ENCODE assay signal across 8 cellular contexts in genomic region chr16:5071681-5072333, GRCh38. TPM values are rescaled to one million over a fixed set of nuclear protein-coding genes. Genes with fewer than 3 reads are reported as not detected.
A peak's percentile ranks its signal among the peaks of the same experiment; 100 is the strongest.
DNase-seq lines count a peak whose midpoint lies in the region; ATAC-seq and TF ChIP-seq lines count a peak whose summit lies in the region.

TSS of gene ALG1 (plus strand) at chr16:5071843. CDS start at chr16:5071850, 7 bp downstream.

- peaks cover 11% of the 10 kb centered on the region; the same call in 1 of the 2 replicates for H3K36me3 Mint-ChIP-seq in HFFc6 (ENCODE audit: low read depth)
- peaks cover 8% of the 10 kb centered on the region for H3K36me3 Mint-ChIP-seq in activated naive CD8-positive, alpha-beta T cell treated with anti-CD3 and anti-CD28 coated beads, Interleukin-2, amount 10 ng/mL, durations not matched to agents 7 days and 5 days

- peaks cover 23% of the 10 kb centered on the region for H3K4me1 Mint-ChIP-seq in HFFc6 (ENCODE audit: low read depth)
- H3K4me1 Mint-ChIP-seq in activated naive CD8-positive, alpha-beta T cell treated with anti-CD3 and anti-CD28 coated beads, Interleukin-2, amount 10 ng/mL, durations not matched to agents 7 days and 5 days, result peaks cover 11% of the 10 kb centered on the region

- POLR2A ChIA-PET in activated naive CD8-positive, alpha-beta T cell treated with anti-CD3 and anti-CD28 coated beads, Interleukin-2, amount 10 ng/mL, durations not matched to agents 7 days and 5 days (lab: Charles Lee), result interaction anchor here (0.6 to 1.7 kb wide), 6 partner anchors 12 to 498 kb away, joined by 3 to 8 read pairs (median 4); partner anchors contain the start of gene NAGPA

- peak within 1 kb of the TSS; percentile 71 for H4K91ac ChIP-seq in trophoblast cell (ENCODE audit: low read depth, low read length)

- no peak within 1 kb of the TSS for H2BK5ac ChIP-seq in trophoblast cell (ENCODE audit: low read depth, low read length, poor library complexity)

- WGBS in trophoblast cell (ENCODE audit: extremely low coverage, insufficient coverage, insufficient read length), result no CpG with 5 or more reads among the region's 53 CpGs
- WGBS in tibial nerve, 2 donors, result 0% methylated on average over 37 to 41 of the region's 53 CpGs

- TF ChIP-seq CTCF in GM10266 (IDR thresholded peaks at IDR 0.05; ENCODE audit: control insufficient read depth, insufficient read depth, low read depth, missing control alignments) (no peak), HFFc6 (IDR thresholded peaks at IDR 0.05) (no peak), SU-DHL-6 (IDR thresholded peaks at IDR 0.05; ENCODE audit: insufficient read depth, low read length, poor library complexity, severe bottlenecking) (no peak), tibial nerve (IDR thresholded peaks at IDR 0.05) (peak in 1 of 5 experiments; percentile 19)

- H3K27ac ChIP-seq in SU-DHL-6 (ENCODE audit: low read depth, low read length) (peak within 1 kb of the TSS; percentile 63), trophoblast cell (ENCODE audit: low read depth, low read length) (peak within 1 kb of the TSS; percentile 63), tibial nerve (peak within 1 kb of the TSS; percentile 62 to 89 (median 78))

- peak within 1 kb of the TSS; percentile 99 for H2AFZ ChIP-seq in SU-DHL-6 (ENCODE audit: low read depth, low read length, severe bottlenecking)
- peak within 1 kb of the TSS; percentile 95 for H2AFZ ChIP-seq in trophoblast cell (ENCODE audit: insufficient read depth, low read length, poor library complexity)

- H3K9ac ChIP-seq in SU-DHL-6 (ENCODE audit: low read length) (peak within 1 kb of the TSS; percentile 75), trophoblast cell (ENCODE audit: low read length) (peak within 1 kb of the TSS; percentile 71)

- peak within 1 kb of the TSS; percentile 87 for H4K8ac ChIP-seq in trophoblast cell (ENCODE audit: low read depth, low read length)

- no peak within 1 kb of the TSS for H2BK12ac ChIP-seq in trophoblast cell (ENCODE audit: low read length)

- DNase-seq in GM10266 (ENCODE audit: extremely low spot score), result peak; percentile 95
- DNase-seq in HFFc6, result peak; percentile 80
- DNase-seq in NAMALWA (ENCODE audit: low spot score), result peak; percentile 91
- peak; percentile 92 for DNase-seq in activated naive CD8-positive, alpha-beta T cell treated with anti-CD3 and anti-CD28 coated beads, Interleukin-2, amount 10 ng/mL, durations not matched to agents 7 days and 5 days
- peak; percentile 95 for DNase-seq in Right ventricle myocardium superior
- DNase-seq in trophoblast cell, result peak; percentile 84 to 91
- peak; percentile 78 to 87 for DNase-seq in tibial nerve (ENCODE audit: low spot score in 2 of 2)

- ATAC-seq in activated naive CD8-positive, alpha-beta T cell treated with anti-CD3 and anti-CD28 coated beads, Interleukin-2, amount 10 ng/mL, durations not matched to agents 7 days and 5 days (ENCODE audit: low read depth), result peak; percentile 91
- peak; percentile 97 for ATAC-seq in Right ventricle myocardium superior (ENCODE audit: poor library complexity)

- peak within 1 kb of the TSS; percentile 35 for H3K4ac ChIP-seq in trophoblast cell (ENCODE audit: low read depth, low read length)

- peak within 1 kb of the TSS; percentile 88 for H3K4me2 ChIP-seq in SU-DHL-6 (ENCODE audit: low read depth, low read length, poor library complexity, severe bottlenecking)
- peak within 1 kb of the TSS; percentile 78 for H3K4me2 ChIP-seq in trophoblast cell (ENCODE audit: low read length)

- H3K9me3 ChIP-seq in SU-DHL-6 (ENCODE audit: insufficient read depth, low read length) (no peaks in the 10 kb centered on the region), trophoblast cell (ENCODE audit: insufficient read depth, low read depth, low read length) (no peaks in the 10 kb centered on the region), tibial nerve (no peaks in the 10 kb centered on the region)

- no peaks in the 10 kb centered on the region for H4K20me1 ChIP-seq in SU-DHL-6 (ENCODE audit: low read depth, low read length)

- peak within 1 kb of the TSS; percentile 49 for H2BK120ac ChIP-seq in trophoblast cell (ENCODE audit: insufficient read depth, low read length, poor library complexity)

- peak within 1 kb of the TSS; percentile 97 for H3K27ac Mint-ChIP-seq in HFFc6
- H3K27ac Mint-ChIP-seq in activated naive CD8-positive, alpha-beta T cell treated with anti-CD3 and anti-CD28 coated beads, Interleukin-2, amount 10 ng/mL, durations not matched to agents 7 days and 5 days, result peak within 1 kb of the TSS; percentile 92

- peak within 1 kb of the TSS; percentile 66 for H3K18ac ChIP-seq in trophoblast cell (ENCODE audit: low read length)

- peaks cover 2% of the 10 kb centered on the region for H3K79me1 ChIP-seq in trophoblast cell (ENCODE audit: low read length)

- no peaks in the 10 kb centered on the region for H3K9me3 Mint-ChIP-seq in HFFc6
- no peaks in the 10 kb centered on the region for H3K9me3 Mint-ChIP-seq in activated naive CD8-positive, alpha-beta T cell treated with anti-CD3 and anti-CD28 coated beads, Interleukin-2, amount 10 ng/mL, durations not matched to agents 7 days and 5 days

- H3K4me3 ChIP-seq in SU-DHL-6 (ENCODE audit: insufficient read depth, low read length, poor library complexity, severe bottlenecking) (peak within 1 kb of the TSS; percentile 70), trophoblast cell (ENCODE audit: low read depth, low read length) (peak within 1 kb of the TSS; percentile 87), tibial nerve (peak within 1 kb of the TSS; percentile 63 to 86 (median 70))

- TF ChIP-seq POLR2A in tibial nerve (IDR thresholded peaks at IDR 0.05), result peak in 1 of 2 donors; percentile 60

- H3K27me3 ChIP-seq in SU-DHL-6 (ENCODE audit: low read length), result no peaks in the 10 kb centered on the region
- no peaks in the 10 kb centered on the region for H3K27me3 ChIP-seq in trophoblast cell (ENCODE audit: insufficient read depth, low read length)
- H3K27me3 ChIP-seq in tibial nerve, result no peaks in the 10 kb centered on the region

- H3K9me2 ChIP-seq in SU-DHL-6 (replicated peaks; ENCODE audit: insufficient read depth, low read length), result no peaks in the 10 kb centered on the region

- H3K27me3 Mint-ChIP-seq in HFFc6 (ENCODE audit: insufficient read depth), result peaks cover 5% of the 10 kb centered on the region
- peaks cover 2% of the 10 kb centered on the region for H3K27me3 Mint-ChIP-seq in activated naive CD8-positive, alpha-beta T cell treated with anti-CD3 and anti-CD28 coated beads, Interleukin-2, amount 10 ng/mL, durations not matched to agents 7 days and 5 days

- TF ChIP-seq EP300 in tibial nerve (IDR thresholded peaks at IDR 0.05), result peak; percentile 42 to 92

- peak within 1 kb of the TSS; percentile 57 for H3K14ac ChIP-seq in trophoblast cell (ENCODE audit: low read length)

- H3K4me3 Mint-ChIP-seq in HFFc6, result peak within 1 kb of the TSS; percentile 98
- H3K4me3 Mint-ChIP-seq in activated naive CD8-positive, alpha-beta T cell treated with anti-CD3 and anti-CD28 coated beads, Interleukin-2, amount 10 ng/mL, durations not matched to agents 7 days and 5 days, result peak within 1 kb of the TSS; percentile 95

- H3K36me3 ChIP-seq in SU-DHL-6 (ENCODE audit: low read length) (no peaks in the 10 kb centered on the region; the same call in 1 of the 2 replicates), trophoblast cell (ENCODE audit: control insufficient read depth in 1 of 2, insufficient read depth in 2 of 2, low read length in 2 of 2) (peaks cover 14 to 15% of the 10 kb centered on the region in 2 experiments), tibial nerve (peaks cover 0 to 33% (median 13%) of the 10 kb centered on the region in 3 donors)

- no peaks in the 10 kb centered on the region for H3F3A ChIP-seq in SU-DHL-6 (ENCODE audit: insufficient read depth)

- H3K79me2 ChIP-seq in SU-DHL-6 (ENCODE audit: insufficient read depth, low read length) (peaks cover 19% of the 10 kb centered on the region; the same call in 1 of the 2 replicates), trophoblast cell (ENCODE audit: control insufficient read depth, insufficient read depth, low read length, poor library complexity) (peaks cover 2% of the 10 kb centered on the region)

- peak within 1 kb of the TSS; percentile 15 for H2AK5ac ChIP-seq in trophoblast cell (ENCODE audit: low read length)

- intact Hi-C loops in Right ventricle myocardium superior (cut with DNase I), result no loop called here

- peak within 1 kb of the TSS; percentile 84 for H4K12ac ChIP-seq in trophoblast cell (ENCODE audit: low read depth, low read length)

- no peak within 1 kb of the TSS for H3K23ac ChIP-seq in trophoblast cell (ENCODE audit: low read length)

- H3K4me1 ChIP-seq in trophoblast cell (ENCODE audit: control insufficient read depth in 1 of 2, insufficient read depth in 2 of 2, low read length in 2 of 2) (peaks cover 4 to 6% of the 10 kb centered on the region in 2 experiments), tibial nerve (peaks cover 0 to 24% (median 4%) of the 10 kb centered on the region in 4 donors)

RNA-seq across cellular contexts. Expression of gene ALG1, which starts in this region (rescaled TPM):
- total RNA-seq in HFFc6 (2021; fragmentation: NEBNext Ultra II Directional; extraction: Animal tissue kit (Norgen Biotek cat#: 25700)), result 10 to 100 TPM; 43.5 to 51.3 (median 47.4) TPM
- total RNA-seq in activated naive CD8-positive, alpha-beta T cell treated with anti-CD3 and anti-CD28 coated beads, Interleukin-2, amount 10 ng/mL, durations not matched to agents 7 days and 5 days, result 10 to 100 TPM; 19.6 to 22.3 TPM
- 8.5 TPM for total RNA-seq in Right ventricle myocardium superior
- 12.7 and 12.8 TPM in 2 replicates for polyA plus RNA-seq in trophoblast cell (2013)
- 10 to 100 TPM; 15.9 to 25.5 (median 22.9) TPM for total RNA-seq in tibial nerve

Comparison
In these comparisons a context has a peak if more than half of its experiments do, and no peak if none do; other contexts are left out.
1. Peak in every context shown above with its lines: DNase-seq, ATAC-seq, H3K4me3 ChIP-seq and H3K27ac ChIP-seq.